26 cellular contexts compared by ENCODE assay signal in genomic region chr11:66259976-66260375, GRCh38. TPM values are rescaled to one million over a fixed set of nuclear protein-coding genes. Genes with fewer than 3 reads are reported as not detected.
A peak's percentile ranks its signal among the peaks of the same experiment; 100 is the strongest.
DNase-seq lines count a peak whose midpoint lies in the region; ATAC-seq and TF ChIP-seq lines count a peak whose summit lies in the region.
"Had no signal": no experiment of that assay in that cellular context is flagged by ENCODE, and none has a peak within 500 bp of the region (broad histone marks: within the 10 kb centered on the region; RNA-seq: fewer than 3 reads in every experiment).

No MANE protein-coding gene starts in this region.

- H3K27me3 Mint-ChIP-seq in activated naive CD8-positive, alpha-beta T cell: no peaks in the 10 kb centered on the region
- H3K27me3 Mint-ChIP-seq in activated naive CD8-positive, alpha-beta T cell treated with anti-CD3 and anti-CD28 coated beads for 36 hours: no peaks in the 10 kb centered on the region
- peaks cover 10% of the 10 kb centered on the region for H3K27me3 Mint-ChIP-seq in brain
- no peaks in the 10 kb centered on the region for H3K27me3 Mint-ChIP-seq in osteocyte (ENCODE audit: unreplicated experiment)
- H3K27me3 Mint-ChIP-seq: activated B cell treated with CpG ODN at 0.5 μM for 24 hours had no signal

- ATAC-seq in HG03442 (IDR thresholded peaks at IDR 0.05; ENCODE audit: unreplicated experiment) (no peak), gastrocnemius medialis (no peak)
- ATAC-seq: A549; activated naive CD4-positive, alpha-beta T cell treated with anti-CD3 and anti-CD28 coated beads, Interleukin-2, amount 50 U/mL, for 72 hours; HCT116; left lung had no signal

- peaks cover 0 to 38% of the 10 kb centered on the region in 2 donors for H3K36me3 ChIP-seq in gastrocnemius medialis
- H3K36me3 ChIP-seq: ovary, transverse colon had no signal

- H3K4me1 ChIP-seq in gastrocnemius medialis: peaks cover 4 to 14% of the 10 kb centered on the region in 2 donors

- peak overlapping the region; percentile 92 for H3K4me3 Mint-ChIP-seq in activated naive CD8-positive, alpha-beta T cell
- H3K4me3 Mint-ChIP-seq in activated naive CD8-positive, alpha-beta T cell treated with anti-CD3 and anti-CD28 coated beads for 36 hours: no peak overlapping the region
- H3K4me3 Mint-ChIP-seq in brain: peak overlapping the region; percentile 86 to 92 (median 91)
- H3K4me3 Mint-ChIP-seq in osteocyte (ENCODE audit: unreplicated experiment): peak overlapping the region; percentile 1
- H3K4me3 Mint-ChIP-seq: activated B cell treated with CpG ODN at 0.5 μM for 24 hours had no signal

- DNase-seq in activated naive CD8-positive, alpha-beta T cell treated with anti-CD3 and anti-CD28 coated beads for 36 hours: no peak
- DNase-seq in NCI-H1694 (lab: John Stamatoyannopoulos, UW) (peak; percentile 19), osteocyte (ENCODE audit: extremely low spot score, unreplicated experiment) (no peak), dedifferentiated amniotic fluid mesenchymal stem cell (ENCODE audit: extremely low spot score) (no peak), gastrocnemius medialis (no peak)
- DNase-seq: activated B cell treated with CpG ODN at 0.5 μM for 24 hours; dorsolateral prefrontal cortex; GDM1; left lung; mesenchymal stem cell; NCI-H1417 treated with DMSO at 0.1 percent for 48 hours; NCI-H526; NK-92 treated with Interleukin-12 subunit alpha and Interleukin-12 subunit beta, amount 100 ng/mL, for 24 hours; ovary; SHP77; stimulated activated CD4-positive, alpha-beta T cell treated with anti-CD3 and anti-CD28 coated beads, Interleukin-1b, Interleukin-23, amount 100 ng/mL, for 48 hours; stimulated activated CD8-positive, alpha-beta memory T cell treated with anti-CD3 and anti-CD28 coated beads, Interleukin-4, amount 100 ng/mL, for 48 hours; transverse colon had no signal

- H3K27me3 ChIP-seq in gastrocnemius medialis: no peaks in the 10 kb centered on the region
- H3K27me3 ChIP-seq: dorsolateral prefrontal cortex, ovary had no signal

- in situ Hi-C loops in gastrocnemius medialis (cut with MboI; ENCODE audit: low sequenced_read_pairs in 4 of 4): no loop called here

- no peak for TF ChIP-seq POLR2A in gastrocnemius medialis (IDR thresholded peaks at IDR 0.05)

- TF ChIP-seq CTCF in brain (conservative IDR thresholded peaks at IDR 0.05) (no peak), osteocyte (IDR thresholded peaks at IDR 0.05) (no peak), gastrocnemius medialis (IDR thresholded peaks at IDR 0.05 in 4 of 5, conservative IDR thresholded peaks at IDR 0.05 in 1 of 5) (no peak)

- H3K27ac Mint-ChIP-seq in activated naive CD8-positive, alpha-beta T cell: no peak overlapping the region
- H3K27ac Mint-ChIP-seq in activated naive CD8-positive, alpha-beta T cell treated with anti-CD3 and anti-CD28 coated beads for 36 hours: no peak overlapping the region
- peak overlapping the region in 3 of 5 experiments; percentile 57 to 80 (median 74) for H3K27ac Mint-ChIP-seq in brain
- H3K27ac Mint-ChIP-seq in osteocyte (ENCODE audit: unreplicated experiment): no peak overlapping the region

- peaks cover 27% of the 10 kb centered on the region for H3K4me1 Mint-ChIP-seq in activated naive CD8-positive, alpha-beta T cell (ENCODE audit: low read depth)
- peaks cover 21% of the 10 kb centered on the region for H3K4me1 Mint-ChIP-seq in activated naive CD8-positive, alpha-beta T cell treated with anti-CD3 and anti-CD28 coated beads for 36 hours
- H3K4me1 Mint-ChIP-seq in brain: peaks cover 21% of the 10 kb centered on the region
- H3K4me1 Mint-ChIP-seq in osteocyte (ENCODE audit: unreplicated experiment): peaks cover 22% of the 10 kb centered on the region

- no peaks in the 10 kb centered on the region for H3K9me3 Mint-ChIP-seq in activated naive CD8-positive, alpha-beta T cell (ENCODE audit: low read depth)
- H3K9me3 Mint-ChIP-seq in activated naive CD8-positive, alpha-beta T cell treated with anti-CD3 and anti-CD28 coated beads for 36 hours: no peaks in the 10 kb centered on the region
- H3K9me3 Mint-ChIP-seq in brain (peaks cover 0 to 2% (median 0%) of the 10 kb centered on the region in 5 experiments), osteocyte (ENCODE audit: unreplicated experiment) (no peaks in the 10 kb centered on the region)
- H3K9me3 Mint-ChIP-seq: activated B cell treated with CpG ODN at 0.5 μM for 24 hours; activated naive CD4-positive, alpha-beta T cell treated with anti-CD3 and anti-CD28 coated beads, Interleukin-2, amount 50 U/mL, for 72 hours had no signal

- H3K4me3 ChIP-seq in gastrocnemius medialis: no peak overlapping the region
- H3K4me3 ChIP-seq: A549, left lung, ovary, smooth muscle cell, transverse colon had no signal

- H3K27ac ChIP-seq in gastrocnemius medialis: no peak overlapping the region
- H3K27ac ChIP-seq: A549, KMS-11, left lung, ovary, transverse colon had no signal

- intact Hi-C loops in gastrocnemius medialis (cut with DNase I; ENCODE audit: low total_unique reads): no loop called here

- no peaks in the 10 kb centered on the region for H3K9me3 ChIP-seq in gastrocnemius medialis
- H3K9me3 ChIP-seq: A549, left lung, ovary, transverse colon had no signal

- H3K36me3 Mint-ChIP-seq in activated naive CD8-positive, alpha-beta T cell: peaks cover 2% of the 10 kb centered on the region
- H3K36me3 Mint-ChIP-seq in activated naive CD8-positive, alpha-beta T cell treated with anti-CD3 and anti-CD28 coated beads for 36 hours: peaks cover 18% of the 10 kb centered on the region
- H3K36me3 Mint-ChIP-seq in brain: peaks cover 34% of the 10 kb centered on the region
- H3K36me3 Mint-ChIP-seq in osteocyte (ENCODE audit: unreplicated experiment): peaks cover 25% of the 10 kb centered on the region

RNA-seq across cellular contexts. Expression of gene KLC2, which starts 2.5 kb away (rescaled TPM):
- total RNA-seq in activated naive CD8-positive, alpha-beta T cell treated with anti-CD3 and anti-CD28 coated beads for 36 hours: 10 to 100 TPM; 39.4 to 40.2 TPM
- polyA plus RNA-seq in brain (ENCODE audit: insufficient read depth, low read depth, low replicate concordance): 122 TPM
- total RNA-seq in osteocyte: 35.5 and 43.8 TPM in 2 replicates
- 10 to 100 TPM; 28.4 to 58.7 (median 51.2) TPM for total RNA-seq in gastrocnemius medialis

RNA-seq across cellular contexts. Expression of gene RAB1B, which starts 8.5 kb away (rescaled TPM):
- total RNA-seq in activated naive CD8-positive, alpha-beta T cell treated with anti-CD3 and anti-CD28 coated beads for 36 hours: 100 to 1,000 TPM in 1 of 2 experiments, 10 to 100 TPM in 1; 97.6 to 102 TPM
- polyA plus RNA-seq in brain (ENCODE audit: insufficient read depth, low read depth, low replicate concordance): 297 TPM
- 149 and 150 TPM in 2 replicates for total RNA-seq in osteocyte
- 100 to 1,000 TPM in 3 of 4 donors, 10 to 100 TPM in 1; 96.0 to 194 (median 130) TPM for total RNA-seq in gastrocnemius medialis

RNA-seq across cellular contexts. Expression of gene CNIH2, which starts 18.0 kb away (rescaled TPM):
- total RNA-seq in activated naive CD8-positive, alpha-beta T cell treated with anti-CD3 and anti-CD28 coated beads for 36 hours: 1 to 10 TPM; 1.9 to 2.2 TPM
- polyA plus RNA-seq in brain (ENCODE audit: insufficient read depth, low read depth, low replicate concordance): 146 TPM
- total RNA-seq in osteocyte (3.8 and 5.0 TPM in 2 replicates), gastrocnemius medialis (not detected)

RNA-seq across cellular contexts. Expression of gene YIF1A, which starts 29.0 kb away (rescaled TPM):
- total RNA-seq in activated naive CD8-positive, alpha-beta T cell treated with anti-CD3 and anti-CD28 coated beads for 36 hours: 10 to 100 TPM; 64.1 to 72.4 TPM
- 118 TPM for polyA plus RNA-seq in brain (ENCODE audit: insufficient read depth, low read depth, low replicate concordance)
- total RNA-seq in osteocyte (140 and 146 TPM in 2 replicates), gastrocnemius medialis (100 to 1,000 TPM; 106 to 137 (median 113) TPM)

RNA-seq across cellular contexts. Expression of gene TMEM151A, which starts 31.7 kb away (rescaled TPM):
- not detected for total RNA-seq in activated naive CD8-positive, alpha-beta T cell treated with anti-CD3 and anti-CD28 coated beads for 36 hours
- 54.6 TPM for polyA plus RNA-seq in brain (ENCODE audit: insufficient read depth, low read depth, low replicate concordance)
- total RNA-seq in osteocyte: 0.46 and 0.55 TPM in 2 replicates
- not detected for total RNA-seq in gastrocnemius medialis
- total RNA-seq: activated B cell treated with CpG ODN at 0.5 μM for 24 hours; activated naive CD4-positive, alpha-beta T cell treated with anti-CD3 and anti-CD28 coated beads, Interleukin-2, amount 50 U/mL, for 72 hours had no signal

Comparison
In these comparisons a context has a peak if more than half of its experiments do, and no peak if none do; other contexts are left out.
1. H3K27ac Mint-ChIP-seq: peak in brain (3 of 5); none in activated naive CD8-positive, alpha-beta T cell (single experiment), activated naive CD8-positive, alpha-beta T cell treated with anti-CD3 and anti-CD28 coated beads for 36 hours (single experiment) and osteocyte (single experiment).